ENCODE assay signal across 3 cellular contexts in the genomic region with DNA sequence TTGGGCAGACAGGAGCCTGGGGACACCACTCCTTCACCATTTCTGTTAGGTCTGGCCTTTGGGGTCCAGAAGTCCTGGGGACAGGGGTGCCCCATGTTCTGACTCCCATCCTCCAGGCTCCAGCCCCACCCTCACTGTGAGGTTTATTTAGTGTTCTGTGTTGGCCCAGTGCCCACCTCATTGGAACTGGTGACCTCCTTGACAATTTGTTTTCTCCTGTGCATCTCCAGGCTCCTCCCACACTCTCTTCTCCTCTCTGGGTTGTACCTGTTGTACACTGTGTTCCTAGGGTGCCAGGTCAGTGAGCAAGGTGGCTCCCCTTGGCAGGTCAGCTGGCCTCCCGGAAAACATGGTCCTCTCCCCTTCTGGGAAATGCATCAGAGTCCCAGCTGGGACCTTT.
"Had no signal": no experiment of that assay in that cellular context is flagged by ENCODE, and none has a peak within 500 bp of the region (broad histone marks: within the 10 kb centered on the region; RNA-seq: fewer than 3 reads in every experiment).

No MANE protein-coding gene starts in this region.

- DNase-seq: GDM1, GF-D8 had no signal

- H3K4me3 ChIP-seq: GM12878 had no signal

- ATAC-seq: GM12878 had no signal
